In genomic region chr1:20211511-20211931, GRCh38 we compare ENCODE assay signal across 13 cellular contexts.
DNase-seq lines count a peak whose midpoint lies in the region; ATAC-seq lines count a peak whose summit lies in the region.
"Had no signal": no experiment of that assay in that cellular context is flagged by ENCODE, and none has a peak within 500 bp of the region (broad histone marks: within the 10 kb centered on the region; RNA-seq: fewer than 3 reads in every experiment).

No MANE protein-coding gene starts in this region.

- H3K4me1 Mint-ChIP-seq in stimulated activated naive CD8-positive, alpha-beta T cell treated with anti-CD3 and anti-CD28 coated beads, Interleukin-15, Interleukin-2, amounts not matched to agents 100 ng/mL and 50 ng/mL, for 24 hours (ENCODE audit: low read depth), result peaks cover 55% of the 10 kb centered on the region

- H3K27ac Mint-ChIP-seq in stimulated activated naive CD8-positive, alpha-beta T cell treated with anti-CD3 and anti-CD28 coated beads, Interleukin-15, Interleukin-2, amounts not matched to agents 100 ng/mL and 50 ng/mL, for 24 hours, result peak overlapping the region; percentile 84
- H3K27ac Mint-ChIP-seq: activated T-helper 2 cell treated with anti-CD3 and anti-CD28 coated beads, Interferon-gamma antibody, Interleukin-2, Interleukin-4, amounts not matched to agents 10 μg/mL and 5 μg/mL and 100 μg/mL, durations not matched to agents 14 hours and 24 hours and 36 hours had no signal

- DNase-seq in LoVo (ENCODE audit: low spot score) (peak; percentile 87), amniotic epithelial cell (ENCODE audit: low read depth) (peak; percentile 37), foreskin melanocyte (peak; percentile 20), MV-4-11 (lab: John Stamatoyannopoulos, UW) (no peak)
- DNase-seq: left ventricle myocardium inferior; naive thymus-derived CD8-positive, alpha-beta T cell; NCI-H2081; NCI-H526; stimulated activated CD4-positive, alpha-beta T cell treated with anti-CD3 and anti-CD28 coated beads, Interleukin-12 subunit alpha, Interleukin-12 subunit beta, amount 100 ng/mL, for 4 hours had no signal

- no peaks in the 10 kb centered on the region for H3K9me3 Mint-ChIP-seq in stimulated activated naive CD8-positive, alpha-beta T cell treated with anti-CD3 and anti-CD28 coated beads, Interleukin-15, Interleukin-2, amounts not matched to agents 100 ng/mL and 50 ng/mL, for 24 hours
- H3K9me3 Mint-ChIP-seq: activated T-helper 2 cell treated with anti-CD3 and anti-CD28 coated beads, Interferon-gamma antibody, Interleukin-2, Interleukin-4, amounts not matched to agents 10 μg/mL and 5 μg/mL and 100 μg/mL, durations not matched to agents 14 hours and 24 hours and 36 hours; naive thymus-derived CD8-positive, alpha-beta T cell had no signal

- ATAC-seq in HG03108 (IDR thresholded peaks at IDR 0.05; ENCODE audit: unreplicated experiment), result no peak
- no peak for ATAC-seq in HG03097 (IDR thresholded peaks at IDR 0.05; ENCODE audit: low FRiP score, unreplicated experiment)
- ATAC-seq: naive thymus-derived CD8-positive, alpha-beta T cell had no signal

- H3K4me3 Mint-ChIP-seq in stimulated activated naive CD8-positive, alpha-beta T cell treated with anti-CD3 and anti-CD28 coated beads, Interleukin-15, Interleukin-2, amounts not matched to agents 100 ng/mL and 50 ng/mL, for 24 hours, result peak overlapping the region; percentile 48

- peaks cover 52% of the 10 kb centered on the region for H3K27me3 Mint-ChIP-seq in stimulated activated naive CD8-positive, alpha-beta T cell treated with anti-CD3 and anti-CD28 coated beads, Interleukin-15, Interleukin-2, amounts not matched to agents 100 ng/mL and 50 ng/mL, for 24 hours

- H3K36me3 Mint-ChIP-seq in stimulated activated naive CD8-positive, alpha-beta T cell treated with anti-CD3 and anti-CD28 coated beads, Interleukin-15, Interleukin-2, amounts not matched to agents 100 ng/mL and 50 ng/mL, for 24 hours (ENCODE audit: low read depth), result no peaks in the 10 kb centered on the region
- H3K36me3 Mint-ChIP-seq: naive thymus-derived CD8-positive, alpha-beta T cell had no signal
